ENCODE assay signal across 1 cellular context in the genomic region with DNA sequence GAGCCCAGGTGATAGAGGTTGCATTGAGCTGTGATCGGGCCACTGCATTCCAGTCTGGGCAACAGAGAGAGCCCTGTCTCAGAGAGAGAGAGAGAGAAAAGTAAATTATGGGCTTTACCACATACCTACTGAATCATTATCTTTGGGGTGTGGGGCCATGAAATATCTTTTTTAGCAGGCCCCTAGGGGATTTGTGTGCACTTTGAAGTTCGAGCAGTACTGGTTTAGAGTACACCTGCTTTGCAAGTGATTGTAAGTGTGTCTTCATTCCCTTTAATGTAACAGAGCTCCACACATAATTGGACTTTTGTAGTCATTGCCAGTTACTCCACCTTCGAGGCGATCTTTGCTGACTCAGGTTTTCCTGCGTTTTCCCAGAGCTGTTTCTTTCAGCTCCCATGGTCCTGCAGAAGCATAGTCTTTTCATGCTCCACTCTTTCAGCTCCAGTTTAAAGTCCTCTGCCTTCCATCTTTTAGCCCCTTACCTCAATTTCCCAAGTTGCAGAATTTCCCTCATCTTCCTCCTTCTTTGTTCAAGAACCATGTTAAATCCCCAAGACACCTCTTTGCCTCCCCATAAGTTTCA.
TF ChIP-seq lines count a peak whose summit lies in the region.

No MANE protein-coding gene starts in this region.

TF ChIP-seq in K562, 482 proteins besides CTCF, POLR2A, EP300 and RAD21:
- TF ChIP-seq BACH1 (tag; IDR thresholded peaks at IDR 0.05), result 0 out of 2 replicates have a peak, but pooled peaks have one; percentile 29
- TF ChIP-seq FOXK2 (conservative IDR thresholded peaks at IDR 0.05 in 1 of 2, IDR thresholded peaks at IDR 0.05 in 1 of 2; ENCODE audit: low read depth in 2 of 2), result 0 out of 4 replicates have a peak, but pooled peaks of 1 of the 2 experiments have one; percentile 13
- TF ChIP-seq MAFG (tag; conservative IDR thresholded peaks at IDR 0.05), result peak; percentile 95
- peak; percentile 92 for TF ChIP-seq MAFF (IDR thresholded peaks at IDR 0.05; ENCODE audit: low read length)
- TF ChIP-seq ZNF23 (CRISPR knock-in tag; IDR thresholded peaks at IDR 0.05), result no peak
- TF ChIP-seq C11orf30 (IDR thresholded peaks at IDR 0.05; ENCODE audit: low read depth), result peak; percentile 95
- TF ChIP-seq MAFK (IDR thresholded peaks at IDR 0.05; ENCODE audit: low read length), result peak; percentile 92
- TF ChIP-seq PHF20 (IDR thresholded peaks at IDR 0.05; ENCODE audit: partially characterized antibody), result no peak
- peak; percentile 97 for TF ChIP-seq ZNF316 (IDR thresholded peaks at IDR 0.05)
